Comparison of ENCODE assay signal across 3 cellular contexts in genomic region chr1:19029191-19030085, GRCh38.
A peak's percentile ranks its signal among the peaks of the same experiment; 100 is the strongest.
TF ChIP-seq lines count a peak whose summit lies in the region.

No MANE protein-coding gene starts in this region.

TF ChIP-seq in HEK293, 187 proteins besides CTCF, POLR2A, EP300 and RAD21 (continues in another document):
- peak; percentile 6; the same call in 1 of the 2 replicates for TF ChIP-seq GLIS1 (tag by site-specific recombination; IDR thresholded peaks at IDR 0.05)
- TF ChIP-seq ZNF555 (tag by site-specific recombination; conservative IDR thresholded peaks at IDR 0.05) = no peak
- TF ChIP-seq ZNF37A (tag by site-specific recombination; IDR thresholded peaks at IDR 0.05) = no peak
- peak; percentile 85 for TF ChIP-seq ZIC2 (tag by site-specific recombination; IDR thresholded peaks at IDR 0.05)
- no peak for TF ChIP-seq ZNF24 (tag by site-specific recombination; IDR thresholded peaks at IDR 0.05)
- peak; percentile 54 for TF ChIP-seq GLIS2 (tag by site-specific recombination; IDR thresholded peaks at IDR 0.05)
- no peak for TF ChIP-seq ZNF449 (tag by site-specific recombination; IDR thresholded peaks at IDR 0.05)
- TF ChIP-seq ZNF362 (tag by site-specific recombination; IDR thresholded peaks at IDR 0.05) = no peak
- no peak for TF ChIP-seq GLI4 (tag by site-specific recombination; IDR thresholded peaks at IDR 0.05)
- no peak for TF ChIP-seq ZNF701 (tag by site-specific recombination; IDR thresholded peaks at IDR 0.05)
- TF ChIP-seq SALL2 (tag by site-specific recombination; IDR thresholded peaks at IDR 0.05; ENCODE audit: borderline replicate concordance) = no peak
- no peak for TF ChIP-seq ZNF19 (tag by site-specific recombination; IDR thresholded peaks at IDR 0.05; ENCODE audit: low read depth)
- TF ChIP-seq ZNF121 (tag by site-specific recombination; IDR thresholded peaks at IDR 0.05) = no peak
- no peak for TF ChIP-seq HOXD13 (CRISPR knock-in tag; IDR thresholded peaks at IDR 0.05; ENCODE audit: borderline replicate concordance)
- TF ChIP-seq WT1 (tag by site-specific recombination; IDR thresholded peaks at IDR 0.05) = no peak
- no peak for TF ChIP-seq ZNF16 (tag by site-specific recombination; IDR thresholded peaks at IDR 0.05; ENCODE audit: low read depth)
- no peak for TF ChIP-seq ZNF280D (tag by site-specific recombination; IDR thresholded peaks at IDR 0.05)

TF ChIP-seq in GM12878, 131 proteins besides CTCF, POLR2A, EP300 and RAD21:
- no peak for TF ChIP-seq RELA (IDR thresholded peaks at IDR 0.05; ENCODE audit: borderline replicate concordance, partially characterized antibody)
- TF ChIP-seq IRF3 (IDR thresholded peaks at IDR 0.05) = no peak
- no peak for TF ChIP-seq HCFC1 (IDR thresholded peaks at IDR 0.05; ENCODE audit: low read length)
- no peak for TF ChIP-seq SIN3A (IDR thresholded peaks at IDR 0.05; ENCODE audit: low read depth, low read length)
- TF ChIP-seq PRDM15 (CRISPR knock-in tag; IDR thresholded peaks at IDR 0.05) = no peak
- TF ChIP-seq ZNF274 (IDR thresholded peaks at IDR 0.05; ENCODE audit: insufficient read depth, insufficient read length) = no peak
- TF ChIP-seq ASH2L (IDR thresholded peaks at IDR 0.05; ENCODE audit: borderline replicate concordance, low read depth) = no peak
- TF ChIP-seq CBX5 (IDR thresholded peaks at IDR 0.05; ENCODE audit: low read depth) = no peak

TF ChIP-seq in liver, 16 proteins besides CTCF, POLR2A, EP300 and RAD21:
- peak in 1 of 2 donors; percentile 12 for TF ChIP-seq RXRA (IDR thresholded peaks at IDR 0.05)
- no peak for TF ChIP-seq EGR1 (IDR thresholded peaks at IDR 0.05; ENCODE audit: low read depth in 2 of 2)
- TF ChIP-seq ZBTB33 (IDR thresholded peaks at IDR 0.05) = no peak
- no peak for TF ChIP-seq NR2F2 (IDR thresholded peaks at IDR 0.05)
- TF ChIP-seq REST (IDR thresholded peaks at IDR 0.05) = no peak
- peak; percentile 23 for TF ChIP-seq MAX (IDR thresholded peaks at IDR 0.05)
- TF ChIP-seq GABPA (IDR thresholded peaks at IDR 0.05 in 1 of 2, conservative IDR thresholded peaks at IDR 0.05 in 1 of 2) = no peak
- TF ChIP-seq HNF4G (IDR thresholded peaks at IDR 0.05) = no peak
- no peak for TF ChIP-seq ATF3 (IDR thresholded peaks at IDR 0.05)
- TF ChIP-seq FOXA2 (IDR thresholded peaks at IDR 0.05) = no peak
- peak; percentile 40 for TF ChIP-seq YY1 (IDR thresholded peaks at IDR 0.05)
- peak in 1 of 2 donors; percentile 12 for TF ChIP-seq HNF4A (conservative IDR thresholded peaks at IDR 0.05)
- no peak for TF ChIP-seq SP1 (IDR thresholded peaks at IDR 0.05)
- TF ChIP-seq JUND (IDR thresholded peaks at IDR 0.05) = no peak
- TF ChIP-seq FOXA1 (IDR thresholded peaks at IDR 0.05) = no peak
- no peak for TF ChIP-seq TAF1 (conservative IDR thresholded peaks at IDR 0.05)
TF ChIP-seq in liver: peak in this region for 4.
